In the genomic region with DNA sequence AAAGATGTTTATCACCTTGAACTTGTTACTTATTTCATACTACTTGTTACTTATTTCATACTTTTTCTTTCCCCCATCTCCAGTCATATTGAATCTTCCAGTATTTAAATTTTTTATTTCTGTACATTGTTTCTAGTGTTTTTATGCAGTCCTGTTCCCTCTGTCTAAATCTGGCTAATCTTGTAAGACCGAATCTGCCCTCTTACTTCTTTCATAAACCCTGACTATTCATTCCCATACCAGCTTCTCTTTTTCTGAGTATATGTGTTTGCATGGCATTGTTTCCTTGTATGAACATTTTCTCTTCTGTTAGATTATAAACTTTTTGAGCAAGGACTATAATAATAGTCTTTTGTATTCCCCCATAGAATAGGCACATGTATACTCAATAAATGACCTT, we compare ENCODE assay signal across 1 cellular context.
A peak's percentile ranks its signal among the peaks of the same experiment; 100 is the strongest.
TF ChIP-seq lines count a peak whose summit lies in the region.

No MANE protein-coding gene starts in this region.

TF ChIP-seq in GM12878, 131 proteins besides CTCF, POLR2A, EP300 and RAD21 (continued from another document):
- TF ChIP-seq SUZ12 (IDR thresholded peaks at IDR 0.05; ENCODE audit: unreplicated experiment) (no peak), POLR2AphosphoS5 (IDR thresholded peaks at IDR 0.05; ENCODE audit: low read length) (no peak), FOXM1 (IDR thresholded peaks at IDR 0.05; ENCODE audit: low read depth, low read length) (peak; percentile 77), PAX8 (IDR thresholded peaks at IDR 0.05) (no peak), JUNB (IDR thresholded peaks at IDR 0.05) (peak; percentile 87), NFIC (IDR thresholded peaks at IDR 0.05; ENCODE audit: low read depth, low read length) (peak; percentile 78), E2F4 (IDR thresholded peaks at IDR 0.05; ENCODE audit: low read depth, low read length) (no peak), CREM (IDR thresholded peaks at IDR 0.05; ENCODE audit: low read depth) (0 out of 2 replicates have a peak, but pooled peaks have one; percentile 21), ZSCAN29 (IDR thresholded peaks at IDR 0.05) (no peak), BRCA1 (IDR thresholded peaks at IDR 0.05; ENCODE audit: low read depth, low read length) (no peak), SREBF1 (IDR thresholded peaks at IDR 0.05; ENCODE audit: low read length) (no peak), TCF7 (IDR thresholded peaks at IDR 0.05; ENCODE audit: borderline replicate concordance) (no peak), KLF5 (IDR thresholded peaks at IDR 0.05; ENCODE audit: partially characterized antibody) (no peak), MEF2A (IDR thresholded peaks at IDR 0.05; ENCODE audit: insufficient read depth, low read depth, low read length) (peak; percentile 77), ATF2 (IDR thresholded peaks at IDR 0.05; ENCODE audit: low read length) (0 out of 2 replicates have a peak, but pooled peaks have one; percentile 30), MYC (IDR thresholded peaks at IDR 0.05; ENCODE audit: insufficient read depth, insufficient read length, insufficient replicate concordance, low read length, severe bottlenecking) (no peak), MYB (IDR thresholded peaks at IDR 0.05; ENCODE audit: borderline replicate concordance, low read depth, low read length) (no peak), MXI1 (IDR thresholded peaks at IDR 0.05; ENCODE audit: low read depth, low read length) (no peak), IRF5 (IDR thresholded peaks at IDR 0.05; ENCODE audit: borderline replicate concordance) (no peak)
- TF ChIP-seq, protein P1, sequence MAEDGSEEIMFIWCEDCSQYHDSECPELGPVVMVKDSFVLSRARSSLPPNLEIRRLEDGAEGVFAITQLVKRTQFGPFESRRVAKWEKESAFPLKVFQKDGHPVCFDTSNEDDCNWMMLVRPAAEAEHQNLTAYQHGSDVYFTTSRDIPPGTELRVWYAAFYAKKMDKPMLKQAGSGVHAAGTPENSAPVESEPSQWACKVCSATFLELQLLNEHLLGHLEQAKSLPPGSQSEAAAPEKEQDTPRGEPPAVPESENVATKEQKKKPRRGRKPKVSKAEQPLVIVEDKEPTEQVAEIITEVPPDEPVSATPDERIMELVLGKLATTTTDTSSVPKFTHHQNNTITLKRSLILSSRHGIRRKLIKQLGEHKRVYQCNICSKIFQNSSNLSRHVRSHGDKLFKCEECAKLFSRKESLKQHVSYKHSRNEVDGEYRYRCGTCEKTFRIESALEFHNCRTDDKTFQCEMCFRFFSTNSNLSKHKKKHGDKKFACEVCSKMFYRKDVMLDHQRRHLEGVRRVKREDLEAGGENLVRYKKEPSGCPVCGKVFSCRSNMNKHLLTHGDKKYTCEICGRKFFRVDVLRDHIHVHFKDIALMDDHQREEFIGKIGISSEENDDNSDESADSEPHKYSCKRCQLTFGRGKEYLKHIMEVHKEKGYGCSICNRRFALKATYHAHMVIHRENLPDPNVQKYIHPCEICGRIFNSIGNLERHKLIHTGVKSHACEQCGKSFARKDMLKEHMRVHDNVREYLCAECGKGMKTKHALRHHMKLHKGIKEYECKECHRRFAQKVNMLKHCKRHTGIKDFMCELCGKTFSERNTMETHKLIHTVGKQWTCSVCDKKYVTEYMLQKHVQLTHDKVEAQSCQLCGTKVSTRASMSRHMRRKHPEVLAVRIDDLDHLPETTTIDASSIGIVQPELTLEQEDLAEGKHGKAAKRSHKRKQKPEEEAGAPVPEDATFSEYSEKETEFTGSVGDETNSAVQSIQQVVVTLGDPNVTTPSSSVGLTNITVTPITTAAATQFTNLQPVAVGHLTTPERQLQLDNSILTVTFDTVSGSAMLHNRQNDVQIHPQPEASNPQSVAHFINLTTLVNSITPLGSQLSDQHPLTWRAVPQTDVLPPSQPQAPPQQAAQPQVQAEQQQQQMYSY (CRISPR knock-in tag; IDR thresholded peaks at IDR 0.05), result no peak
- TF ChIP-seq, protein P2, sequence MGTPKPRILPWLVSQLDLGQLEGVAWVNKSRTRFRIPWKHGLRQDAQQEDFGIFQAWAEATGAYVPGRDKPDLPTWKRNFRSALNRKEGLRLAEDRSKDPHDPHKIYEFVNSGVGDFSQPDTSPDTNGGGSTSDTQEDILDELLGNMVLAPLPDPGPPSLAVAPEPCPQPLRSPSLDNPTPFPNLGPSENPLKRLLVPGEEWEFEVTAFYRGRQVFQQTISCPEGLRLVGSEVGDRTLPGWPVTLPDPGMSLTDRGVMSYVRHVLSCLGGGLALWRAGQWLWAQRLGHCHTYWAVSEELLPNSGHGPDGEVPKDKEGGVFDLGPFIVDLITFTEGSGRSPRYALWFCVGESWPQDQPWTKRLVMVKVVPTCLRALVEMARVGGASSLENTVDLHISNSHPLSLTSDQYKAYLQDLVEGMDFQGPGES (IDR thresholded peaks at IDR 0.05), result no peak
TF ChIP-seq in GM12878: peak in this region for 7.
